In genomic region chr1:150273310-150273709, GRCh38 we compare ENCODE assay signal across 1 cellular context.
TF ChIP-seq lines count a peak whose summit lies in the region.

No MANE protein-coding gene starts in this region.

TF ChIP-seq in SK-N-SH treated with all-trans-retinoic acid at 6 μM for 48 hours, 23 proteins besides CTCF, POLR2A, EP300 and RAD21 (continued from another document):
- no peak for TF ChIP-seq POU6F1 (CRISPR knock-in tag; IDR thresholded peaks at IDR 0.05; ENCODE audit: borderline replicate concordance, low read depth)
- TF ChIP-seq RARB (CRISPR knock-in tag; IDR thresholded peaks at IDR 0.05) = no peak
- TF ChIP-seq TOX (CRISPR knock-in tag; IDR thresholded peaks at IDR 0.05; ENCODE audit: borderline replicate concordance) = no peak
- TF ChIP-seq TSHZ2 (CRISPR knock-in tag; IDR thresholded peaks at IDR 0.05) = no peak
- no peak for TF ChIP-seq CSDC2 (CRISPR knock-in tag; IDR thresholded peaks at IDR 0.05)
- no peak for TF ChIP-seq ZNF8 (CRISPR knock-in tag; IDR thresholded peaks at IDR 0.05)
- no peak for TF ChIP-seq TCF4 (CRISPR knock-in tag; IDR thresholded peaks at IDR 0.05; ENCODE audit: borderline replicate concordance)
- TF ChIP-seq ESRRG (CRISPR knock-in tag; IDR thresholded peaks at IDR 0.05) = no peak
- no peak for TF ChIP-seq ZC3H10 (CRISPR knock-in tag; IDR thresholded peaks at IDR 0.05)
TF ChIP-seq in SK-N-SH treated with all-trans-retinoic acid at 6 μM for 48 hours: peak in this region for 0.
